In the genomic region with DNA sequence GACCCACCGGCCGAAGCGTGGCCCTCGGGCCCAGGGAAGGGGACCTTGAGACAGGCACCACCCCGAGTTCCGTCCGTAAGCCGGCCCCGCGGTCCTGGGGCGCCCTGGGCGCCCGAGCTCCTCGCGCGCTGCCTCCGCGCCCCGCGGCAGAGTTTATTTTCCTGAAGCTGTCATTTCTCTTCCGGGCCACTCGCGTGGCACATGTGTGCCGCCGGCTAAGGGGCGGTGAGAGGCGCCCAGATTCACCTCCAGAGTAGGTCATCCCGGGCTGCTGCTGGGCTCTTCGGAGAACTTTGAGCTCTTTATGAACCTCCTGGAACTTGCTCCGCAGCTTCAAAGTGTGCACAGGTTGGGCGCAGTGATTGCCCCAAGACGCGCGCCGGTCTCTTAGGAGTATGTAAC, we compare ENCODE assay signal across 8 cellular contexts. TPM values are rescaled to one million over a fixed set of nuclear protein-coding genes. Genes with fewer than 3 reads are reported as not detected.
DNase-seq lines count a peak whose midpoint lies in the region; TF ChIP-seq lines count a peak whose summit lies in the region.

No MANE protein-coding gene starts in this region.

- H3K9ac ChIP-seq in fibroblast of lung (ENCODE audit: insufficient read depth, low read length) (peak overlapping the region; percentile 90), trophoblast cell (ENCODE audit: low read length) (peak overlapping the region; percentile 98)

- POLR2A ChIA-PET in activated CD4-positive, alpha-beta memory T cell treated with anti-CD3 and anti-CD28 coated beads for 36 hours (lab: Charles Lee): interaction anchor here (0.6 to 2.1 kb wide), 18 partner anchors 10 to 805 kb away, joined by 3 to 24 read pairs (median 4); partner anchors contain the start of genes APRT, IL17C, KLHDC4 and MVD

- peak overlapping the region; percentile 98 for H3K4me2 ChIP-seq in fibroblast of lung (ENCODE audit: extremely low read depth, insufficient read depth, low read length)
- H3K4me2 ChIP-seq in trophoblast cell (ENCODE audit: low read length): peak overlapping the region; percentile 100

- H3K4me1 Mint-ChIP-seq in activated CD4-positive, alpha-beta memory T cell treated with anti-CD3 and anti-CD28 coated beads for 36 hours (ENCODE audit: low read depth): peaks cover 43% of the 10 kb centered on the region

- peaks cover 11% of the 10 kb centered on the region for H3K36me3 Mint-ChIP-seq in activated CD4-positive, alpha-beta memory T cell treated with anti-CD3 and anti-CD28 coated beads for 36 hours

- intact Hi-C loops in activated CD4-positive, alpha-beta memory T cell treated with anti-CD3 and anti-CD28 coated beads for 36 hours (cut with micrococcal nuclease): loop anchor here (1.0 to 2.0 kb wide), 6 partner anchors 20 to 619 kb away; partner anchors contain the start of genes BANP, CTU2, CYBA and MVD

- H2BK120ac ChIP-seq in trophoblast cell (ENCODE audit: insufficient read depth, low read length, poor library complexity): no peak overlapping the region

- H3K14ac ChIP-seq in trophoblast cell (ENCODE audit: low read length): no peak overlapping the region

- peaks cover 14% of the 10 kb centered on the region for H3K4me1 ChIP-seq in fibroblast of lung (ENCODE audit: control insufficient read depth, extremely low read depth, insufficient read depth, low read length)
- peaks cover 3 to 13% of the 10 kb centered on the region in 2 experiments for H3K4me1 ChIP-seq in trophoblast cell (ENCODE audit: control insufficient read depth in 1 of 2, insufficient read depth in 2 of 2, low read length in 2 of 2)

- H2BK5ac ChIP-seq in trophoblast cell (ENCODE audit: low read depth, low read length, poor library complexity): peak overlapping the region; percentile 67

- peaks cover 41% of the 10 kb centered on the region for H3K79me2 ChIP-seq in fibroblast of lung (ENCODE audit: control insufficient read depth, insufficient read depth, low read length)
- H3K79me2 ChIP-seq in trophoblast cell (ENCODE audit: control insufficient read depth, insufficient read depth, low read length, poor library complexity): peaks cover 8% of the 10 kb centered on the region

- peak overlapping the region; percentile 89 for H3K4me3 ChIP-seq in Jurkat, Clone E6-1 (ENCODE audit: low read length)
- H3K4me3 ChIP-seq in fibroblast of lung (replicated peaks in 1 of 4; ENCODE audit: control extremely low read depth in 1 of 4, insufficient read depth in 1 of 4, low read depth in 3 of 4, low read length in 4 of 4) (peak overlapping the region; percentile 84 to 93 (median 90)), trophoblast cell (ENCODE audit: low read depth, low read length) (peak overlapping the region; percentile 100)

- DNase-seq in NCI-H82 (lab: John Stamatoyannopoulos, UW) (peak; percentile 16), NCI-H82 treated with DMSO at 0.1 percent for 48 hours (lab: John Stamatoyannopoulos, UW; ENCODE audit: unreplicated experiment) (no peak), fibroblast of lung (ENCODE audit: low read depth in 2 of 2) (peak in 1 of 2 donors; percentile 4), trophoblast cell (peak in 1 of 2 donors; percentile 24), COLO829 (ENCODE audit: low spot score) (no peak), NCI-H1694 treated with DMSO at 0.1 percent for 48 hours (lab: John Stamatoyannopoulos, UW) (no peak)
- no peak for DNase-seq in Jurkat, Clone E6-1 (ENCODE audit: low read depth, low spot score)
- DNase-seq in activated CD4-positive, alpha-beta memory T cell treated with anti-CD3 and anti-CD28 coated beads for 36 hours: peak; percentile 49

- peak overlapping the region; percentile 76 for H3K27ac Mint-ChIP-seq in activated CD4-positive, alpha-beta memory T cell treated with anti-CD3 and anti-CD28 coated beads for 36 hours

- peak overlapping the region; percentile 93 for H4K12ac ChIP-seq in trophoblast cell (ENCODE audit: low read depth, low read length)

- H3K4ac ChIP-seq in trophoblast cell (ENCODE audit: low read depth, low read length): peak overlapping the region; percentile 87

- peak overlapping the region; percentile 84 for H3K4me3 Mint-ChIP-seq in activated CD4-positive, alpha-beta memory T cell treated with anti-CD3 and anti-CD28 coated beads for 36 hours

- H2BK12ac ChIP-seq in trophoblast cell (ENCODE audit: low read length): no peak overlapping the region

- H3K18ac ChIP-seq in trophoblast cell (ENCODE audit: low read length): peak overlapping the region; percentile 30

- no CpG with 5 or more reads among the region's 35 CpGs for WGBS in trophoblast cell (ENCODE audit: extremely low coverage, insufficient coverage, insufficient read length)

- H3K27ac ChIP-seq in fibroblast of lung (ENCODE audit: insufficient read depth, low read length) (peak overlapping the region; percentile 80), trophoblast cell (ENCODE audit: low read depth, low read length) (peak overlapping the region; percentile 48)

- CTCF ChIA-PET in activated CD4-positive, alpha-beta memory T cell treated with anti-CD3 and anti-CD28 coated beads for 36 hours (lab: Charles Lee): interaction anchor here (0.9 to 2.2 kb wide), 12 partner anchors 8 to 620 kb away, joined by 3 to 8 read pairs (median 4); partner anchors contain the start of gene BANP

- H3K36me3 ChIP-seq in fibroblast of lung (ENCODE audit: control insufficient read depth, insufficient read depth, low read length): peaks cover 3% of the 10 kb centered on the region
- peaks cover 6 to 11% of the 10 kb centered on the region in 2 experiments for H3K36me3 ChIP-seq in trophoblast cell (ENCODE audit: control insufficient read depth in 1 of 2, insufficient read depth in 2 of 2, low read length in 2 of 2)

- H3K79me1 ChIP-seq in trophoblast cell (ENCODE audit: low read length): peaks cover 6% of the 10 kb centered on the region

- H4K91ac ChIP-seq in trophoblast cell (ENCODE audit: low read depth, low read length): peak overlapping the region; percentile 36

- no peak overlapping the region for H2AK5ac ChIP-seq in trophoblast cell (ENCODE audit: low read length)

- H3K9me3 Mint-ChIP-seq in activated CD4-positive, alpha-beta memory T cell treated with anti-CD3 and anti-CD28 coated beads for 36 hours: no peaks in the 10 kb centered on the region

- H4K20me1 ChIP-seq in fibroblast of lung (ENCODE audit: control insufficient read depth, extremely low read depth, insufficient read depth, low read length): no peaks in the 10 kb centered on the region

- H3K27me3 ChIP-seq in fibroblast of lung (ENCODE audit: control insufficient read depth, insufficient read depth, low read length) (no peaks in the 10 kb centered on the region), trophoblast cell (ENCODE audit: insufficient read depth, low read length) (no peaks in the 10 kb centered on the region)

- H3K9me3 ChIP-seq in fibroblast of lung (ENCODE audit: control insufficient read depth, insufficient read depth, low read depth, low read length) (no peaks in the 10 kb centered on the region), trophoblast cell (ENCODE audit: insufficient read depth, low read depth, low read length) (peaks cover 2% of the 10 kb centered on the region)

- no peak overlapping the region for H3K23ac ChIP-seq in trophoblast cell (ENCODE audit: low read length)

- H2AFZ ChIP-seq in fibroblast of lung (ENCODE audit: low read length) (no peak overlapping the region), trophoblast cell (ENCODE audit: insufficient read depth, low read length, poor library complexity) (peak overlapping the region; percentile 97)

- H3K27me3 Mint-ChIP-seq in activated CD4-positive, alpha-beta memory T cell treated with anti-CD3 and anti-CD28 coated beads for 36 hours: no peaks in the 10 kb centered on the region

- H4K8ac ChIP-seq in trophoblast cell (ENCODE audit: low read depth, low read length): peak overlapping the region; percentile 100

- TF ChIP-seq CTCF in fibroblast of lung (conservative IDR thresholded peaks at IDR 0.05 in 1 of 2, IDR thresholded peaks at IDR 0.05 in 1 of 2; ENCODE audit: low read depth in 1 of 2, low read length in 2 of 2): no peak

RNA-seq across cellular contexts. Expression of gene ZC3H18, which starts 0.5 kb away (rescaled TPM):
- polyA plus RNA-seq in Jurkat, Clone E6-1 (2012; ENCODE audit: insufficient read depth, insufficient read length): 52.1 TPM
- 10 to 100 TPM; 72.0 to 72.7 TPM for total RNA-seq in activated CD4-positive, alpha-beta memory T cell treated with anti-CD3 and anti-CD28 coated beads for 36 hours
- 7.9 and 10.5 TPM in 2 replicates for total RNA-seq in fibroblast of lung
- 9.4 and 17.4 TPM in 2 replicates for polyA plus RNA-seq in fibroblast of lung
- polyA plus RNA-seq in fibroblast of lung (2012): 17.2 and 28.4 TPM in 2 replicates
- 5.9 and 20.3 TPM in 2 replicates for polyA minus RNA-seq in fibroblast of lung (ENCODE audit: low replicate concordance)
- polyA plus RNA-seq in trophoblast cell (2013): 35.5 and 35.7 TPM in 2 replicates

Comparison
In these comparisons a context has a peak if more than half of its experiments do, and no peak if none do; other contexts are left out.
1. DNase-seq: peak in NCI-H82 (single experiment) and activated CD4-positive, alpha-beta memory T cell treated with anti-CD3 and anti-CD28 coated beads for 36 hours (single experiment); none in NCI-H82 treated with DMSO at 0.1 percent for 48 hours (single experiment), Jurkat, Clone E6-1 (single experiment), COLO829 (single experiment) and NCI-H1694 treated with DMSO at 0.1 percent for 48 hours (single experiment).
2. Peak in every context shown above with its lines, with median percentiles within 50 percentile points of each other: H3K4me3 ChIP-seq.